In the genomic region with DNA sequence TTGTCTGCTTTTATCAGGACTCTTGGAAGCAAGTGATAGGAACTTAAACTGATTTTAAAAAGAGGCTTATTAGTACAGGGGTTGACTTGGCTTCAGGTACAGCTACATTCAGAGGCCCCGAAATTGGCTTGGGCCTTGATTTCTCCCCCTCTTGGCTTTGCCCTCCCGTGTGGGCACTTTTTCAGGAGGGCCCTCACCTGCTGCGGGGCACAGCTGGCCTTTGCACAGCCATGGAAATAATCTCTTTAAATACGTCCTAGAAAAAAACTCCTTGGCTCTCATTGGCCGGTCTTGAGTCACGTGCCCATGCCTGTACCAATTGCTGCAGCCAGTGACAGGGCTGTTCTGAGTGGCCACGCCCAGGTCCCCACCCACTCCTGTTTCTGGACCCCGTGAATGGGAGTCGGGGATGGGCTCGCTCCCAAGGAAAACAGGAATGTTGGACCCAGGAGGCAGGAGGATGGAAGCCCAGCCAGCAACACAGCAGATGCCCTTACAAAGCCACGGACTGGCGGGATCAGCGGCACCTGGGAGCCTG, we compare ENCODE assay signal across 23 cellular contexts. TPM values are rescaled to one million over a fixed set of nuclear protein-coding genes. Genes with fewer than 3 reads are reported as not detected.
A peak's percentile ranks its signal among the peaks of the same experiment; 100 is the strongest.
DNase-seq lines count a peak whose midpoint lies in the region; TF ChIP-seq lines count a peak whose summit lies in the region.
"Had no signal": no experiment of that assay in that cellular context is flagged by ENCODE, and none has a peak within 500 bp of the region (broad histone marks: within the 10 kb centered on the region; RNA-seq: fewer than 3 reads in every experiment).

No MANE protein-coding gene starts in this region.

- H3K27ac ChIP-seq in spleen (no peak overlapping the region), tibial nerve (no peak overlapping the region)
- H3K27ac ChIP-seq: upper lobe of left lung had no signal

- DNase-seq in Caki2 (ENCODE audit: low read depth): peak; percentile 18
- DNase-seq in NAMALWA (ENCODE audit: low spot score): peak; percentile 71
- DNase-seq in SHP77 (lab: John Stamatoyannopoulos, UW): peak; percentile 95 to 96
- DNase-seq in cerebellum (ENCODE audit: low spot score): peak; percentile 87
- no peak for DNase-seq in erythroblast (lab: John Stamatoyannopoulos, UW)
- DNase-seq in spleen: no peak
- no peak for DNase-seq in tibial nerve (ENCODE audit: low spot score in 2 of 2)
- DNase-seq in OCI-M1 (lab: John Stamatoyannopoulos, UW): no peak
- DNase-seq: ACHN; activated CD4-positive, alpha-beta T cell treated with anti-CD3 and anti-CD28 coated beads for 48 hours; activated naive CD4-positive, alpha-beta T cell treated with anti-CD3 and anti-CD28 coated beads, Interleukin-2, amount 10 ng/mL, durations not matched to agents 7 days and 5 days; activated T-cell treated with anti-CD3 and anti-CD28 coated beads, Interleukin-2, amount 50 U/mL, for 72 hours; head of caudate nucleus; Kasumi-1; left cardiac atrium; mesendoderm; NCI-H1092; NCI-H187 treated with DMSO at 0.1 percent for 48 hours; right cardiac atrium; stimulated activated naive CD8-positive, alpha-beta T cell treated with anti-CD3 and anti-CD28 coated beads, Interleukin-15, amount 100 ng/mL, for 72 hours; T-helper 1 cell; upper lobe of left lung had no signal

- WGBS in spleen, 5 donors: 78 to 88% (median 85%) methylated on average over 8 to 13 of the region's 13 CpGs
- 70 to 76% methylated on average over 13 of the region's 13 CpGs for WGBS in tibial nerve, 2 donors

- H3K4me1 ChIP-seq in spleen (peaks cover 5 to 57% (median 26%) of the 10 kb centered on the region in 6 donors), tibial nerve (peaks cover 0 to 19% (median 0%) of the 10 kb centered on the region in 4 donors)
- H3K4me1 ChIP-seq: upper lobe of left lung had no signal

- peaks cover 0 to 13% (median 0%) of the 10 kb centered on the region in 7 donors for H3K27me3 ChIP-seq in spleen (replicated peaks in 1 of 7)
- peaks cover 0 to 5% of the 10 kb centered on the region in 2 donors for H3K27me3 ChIP-seq in tibial nerve
- H3K27me3 ChIP-seq: upper lobe of left lung had no signal

- H3K36me3 ChIP-seq in spleen (no peaks in the 10 kb centered on the region), tibial nerve (no peaks in the 10 kb centered on the region)
- H3K36me3 ChIP-seq: upper lobe of left lung had no signal

- H3K9me3 ChIP-seq in spleen (no peaks in the 10 kb centered on the region), tibial nerve (no peaks in the 10 kb centered on the region)
- H3K9me3 ChIP-seq: upper lobe of left lung had no signal

- H3K4me3 ChIP-seq in spleen: no peak overlapping the region
- no peak overlapping the region for H3K4me3 ChIP-seq in tibial nerve
- H3K4me3 ChIP-seq: upper lobe of left lung had no signal

- in situ Hi-C loops in Caki2 (cut with HindIII; ENCODE audit: low pct_unique_long_range_greater_than_20kb, low sequenced_read_pairs): no loop called here

- TF ChIP-seq POLR2A in erythroblast (IDR thresholded peaks at IDR 0.05; ENCODE audit: low read length) (no peak), spleen (IDR thresholded peaks at IDR 0.05) (no peak), tibial nerve (IDR thresholded peaks at IDR 0.05) (no peak)

- intact Hi-C loops in spleen (cut with DNase I; ENCODE audit: low total_unique reads): no loop called here

- no peak for TF ChIP-seq EP300 in tibial nerve (IDR thresholded peaks at IDR 0.05)

- TF ChIP-seq CTCF in spleen (IDR thresholded peaks at IDR 0.05 in 8 of 11, conservative IDR thresholded peaks at IDR 0.05 in 3 of 11) (no peak), tibial nerve (IDR thresholded peaks at IDR 0.05) (no peak)

RNA-seq across cellular contexts. Expression of a gene that starts 15.0 kb away (rescaled TPM):
- total RNA-seq in Caki2 (2014; rRNA removed; shearing (Covaris generic); ENCODE audit: low replicate concordance): not detected in 2 replicates
- total RNA-seq in cerebellum (not detected), spleen (not detected), tibial nerve (not detected)
- not detected for polyA plus RNA-seq in spleen
- total RNA-seq: left cardiac atrium, osteocyte, right cardiac atrium had no signal
- polyA plus RNA-seq: right cardiac atrium had no signal

RNA-seq across cellular contexts. Expression of a gene that starts 29.9 kb away (rescaled TPM):
- 14.9 and 16.7 TPM in 2 replicates for total RNA-seq in Caki2 (2014; rRNA removed; shearing (Covaris generic); ENCODE audit: low replicate concordance)
- total RNA-seq in cerebellum (39.1 TPM), spleen (10 to 100 TPM; 33.7 to 57.1 (median 50.0) TPM), tibial nerve (10 to 100 TPM; 21.9 to 27.3 (median 24.6) TPM)
- polyA plus RNA-seq in spleen: 10 to 100 TPM; 15.9 to 27.5 (median 25.0) TPM

RNA-seq across cellular contexts. Expression of a gene that starts 52.0 kb away (rescaled TPM):
- 81.4 and 81.7 TPM in 2 replicates for total RNA-seq in Caki2 (2014; rRNA removed; shearing (Covaris generic); ENCODE audit: low replicate concordance)
- total RNA-seq in cerebellum (22.0 TPM), spleen (10 to 100 TPM in 6 of 7 donors, 1 to 10 TPM in 1; 9.8 to 30.6 (median 18.5) TPM), tibial nerve (1 to 10 TPM; 5.5 to 6.6 (median 6.0) TPM)
- polyA plus RNA-seq in spleen: 1 to 10 TPM; 2.5 to 7.3 (median 5.1) TPM

Comparison
In these comparisons a context has a peak if more than half of its experiments do, and no peak if none do; other contexts are left out.
1. DNase-seq: peak in Caki2 (single experiment), NAMALWA (single experiment), SHP77 (2 of 2) and cerebellum (single experiment); none in erythroblast (0 of 2), spleen (single experiment), tibial nerve (0 of 2) and OCI-M1 (single experiment).